Comparison of ENCODE assay signal across 8 cellular contexts in genomic region chr19:4375620-4376228, GRCh38. TPM values are rescaled to one million over a fixed set of nuclear protein-coding genes. Genes with fewer than 3 reads are reported as not detected.
DNase-seq lines count a peak whose midpoint lies in the region; ATAC-seq, FAIRE-seq and TF ChIP-seq lines count a peak whose summit lies in the region.

No MANE protein-coding gene starts in this region.

- H3K4me1 ChIP-seq in K562 (replicated peaks in 1 of 2; ENCODE audit: control insufficient read depth in 2 of 2, insufficient read depth in 2 of 2, low read length in 2 of 2) (peaks cover 68 to 86% of the 10 kb centered on the region in 2 experiments), lower lobe of right lung (peaks cover 90% of the 10 kb centered on the region), upper lobe of left lung (peaks cover 77 to 95% (median 90%) of the 10 kb centered on the region in 4 donors)

- TF ChIP-seq RAD21 in K562 (CRISPR knock-in tag; conservative IDR thresholded peaks at IDR 0.05 in 1 of 2, IDR thresholded peaks at IDR 0.05 in 1 of 2), result peak; percentile 21 to 53

- no peaks in the 10 kb centered on the region for H3K9me3 ChIP-seq in K562 (replicated peaks; ENCODE audit: control insufficient read depth, insufficient read depth, low read depth, low read length)
- H3K9me3 ChIP-seq in lower lobe of right lung, result no peaks in the 10 kb centered on the region
- no peaks in the 10 kb centered on the region for H3K9me3 ChIP-seq in upper lobe of left lung

- H3K79me2 ChIP-seq in K562 (ENCODE audit: control insufficient read depth, insufficient read depth, low read length), result peaks cover 92% of the 10 kb centered on the region

- H3K27me3 ChIP-seq in K562 (ENCODE audit: control insufficient read depth in 2 of 2, insufficient read depth in 2 of 2, low read length in 2 of 2), result no peaks in the 10 kb centered on the region
- no peaks in the 10 kb centered on the region for H3K27me3 ChIP-seq in lower lobe of right lung (ENCODE audit: low read depth)
- H3K27me3 ChIP-seq in upper lobe of left lung, result no peaks in the 10 kb centered on the region

- H3K4me2 ChIP-seq in K562 (ENCODE audit: insufficient read depth, low read length), result peak overlapping the region; percentile 85

- H3K9ac ChIP-seq in K562 (ENCODE audit: insufficient read depth in 1 of 2, low read depth in 2 of 2, low read length in 2 of 2), result peak overlapping the region; percentile 93 to 94

- DNase-seq in AG08395 (ENCODE audit: low spot score), result peak; percentile 62
- peak; percentile 65 for DNase-seq in GM13976 (ENCODE audit: low spot score)
- DNase-seq in NCI-H1694 treated with DMSO at 0.1 percent for 48 hours (lab: John Stamatoyannopoulos, UW), result peak; percentile 49
- DNase-seq in K562 (ENCODE audit: extremely low read depth in 1 of 4, low spot score in 3 of 4), result peak; percentile 70 to 95 (median 78)
- DNase-seq in lower lobe of right lung, result no peak
- DNase-seq in upper lobe of left lung, result no peak
- DNase-seq in medulla oblongata (ENCODE audit: extremely low spot score), result no peak

- H3K4me3 ChIP-seq in K562 (peak overlapping the region; percentile 14; the same call in 1 of the 2 replicates), lower lobe of right lung (no peak overlapping the region), upper lobe of left lung (no peak overlapping the region)

- H3K9me1 ChIP-seq in K562 (ENCODE audit: control insufficient read depth, insufficient read depth, low read length), result no peaks in the 10 kb centered on the region

- TSS peak; percentile 47 for BruUV-seq in K562 (replicated peaks; lab: Mats Ljungman, UMichigan)

- no peak overlapping the region for H2AFZ ChIP-seq in K562 (ENCODE audit: low read depth, low read length)

- POLR2A ChIA-PET in K562 (lab: Yijun Ruan, JAX), result interaction anchor here (0.6 to 5.2 kb wide), 19 partner anchors 8 to 147 kb away, joined by 3 to 46 read pairs (median 6); partner anchors contain the start of genes CHAF1A, HDGFL2, MPND and SH3GL1

- H3K27ac ChIP-seq in K562 (ENCODE audit: extremely low read depth, low read depth, low read length) (peak overlapping the region; percentile 99), lower lobe of right lung (peak overlapping the region; percentile 85), upper lobe of left lung (peak overlapping the region; percentile 78 to 85 (median 85))

- intact Hi-C loops in K562 (cut with micrococcal nuclease) (loop anchor here (1.0 kb wide), 1 partner anchor 25 kb away; the partner anchor contains the start of gene SH3GL1), lower lobe of right lung (cut with DNase I) (no loop called here)

- WGBS in K562 (ENCODE audit: insufficient coverage, low coverage, missing lambda C conversion rate), result 2% methylated on average over 13 of the region's 13 CpGs
- WGBS in upper lobe of left lung, 2 donors, result 41 to 62% methylated on average over 12 to 13 of the region's 13 CpGs

- in situ Hi-C loops in GM13976 (cut with MboI; ENCODE audit: low sequenced_read_pairs, unreplicated experiment), result no loop called here
- in situ Hi-C loops in K562 (cut with MboI), result no loop called here

- ATAC-seq in K562 (peak; percentile 75), lower lobe of right lung (no peak), upper lobe of left lung (ENCODE audit: low FRiP score in 2 of 2) (no peak), HG02884 (IDR thresholded peaks at IDR 0.05; ENCODE audit: unreplicated experiment) (no peak)

- H3K36me3 ChIP-seq in K562 (ENCODE audit: control insufficient read depth, insufficient read depth, low read length) (peaks cover 61% of the 10 kb centered on the region; the same call in 2 of the 3 replicates), lower lobe of right lung (peaks cover 3% of the 10 kb centered on the region), upper lobe of left lung (peaks cover 0 to 7% (median 0%) of the 10 kb centered on the region in 4 donors)

- peak; percentile 29 for TF ChIP-seq CTCF in GM13976 (IDR thresholded peaks at IDR 0.05; ENCODE audit: borderline replicate concordance, control extremely low read depth, extremely low read depth, insufficient read depth, missing control alignments)
- TF ChIP-seq CTCF in K562 (IDR thresholded peaks at IDR 0.05 in 2 of 3, conservative IDR thresholded peaks at IDR 0.05 in 1 of 3; ENCODE audit: insufficient read depth in 2 of 3, low read depth in 1 of 3, low read length in 3 of 3), result peak; percentile 87 to 94 (median 93)
- TF ChIP-seq CTCF in lower lobe of right lung (IDR thresholded peaks at IDR 0.05), result peak; percentile 19
- peak in 2 of 6 experiments; percentile 19 to 27 for TF ChIP-seq CTCF in upper lobe of left lung (IDR thresholded peaks at IDR 0.05)

- TF ChIP-seq EP300 in K562 (IDR thresholded peaks at IDR 0.05; ENCODE audit: low read length) (peak; percentile 94), upper lobe of left lung (IDR thresholded peaks at IDR 0.05) (no peak)

- CTCF ChIA-PET in K562 (lab: Yijun Ruan, JAX; ENCODE audit: low intra/inter-chr PET ratio), result interaction anchor here (0.9 to 1.4 kb wide), 3 partner anchors 23 to 261 kb away, joined by 4 to 6 read pairs (median 4); no protein-coding TSS in a partner anchor

- TF ChIP-seq POLR2A in K562 (conservative IDR thresholded peaks at IDR 0.05), result no peak
- TF ChIP-seq POLR2A in upper lobe of left lung (IDR thresholded peaks at IDR 0.05), result no peak

- peak; percentile 100 for FAIRE-seq in K562 (lab: Jason Lieb, UNC)

- peaks cover 11% of the 10 kb centered on the region for H4K20me1 ChIP-seq in K562 (replicated peaks; ENCODE audit: control insufficient read depth, insufficient read depth, low read length)

RNA-seq across cellular contexts. Expression of gene SH3GL1, which starts 24.6 kb away (rescaled TPM):
- total RNA-seq in K562 (2011; cell fraction: chromatin; rRNA removed; ENCODE audit: low replicate concordance), result 74.6 and 119 TPM in 2 replicates
- total RNA-seq in K562 (2011; cell fraction: nucleolus; rRNA removed), result 59.7 and 60.0 TPM in 2 replicates
- 58.7 and 78.3 TPM in 2 replicates for total RNA-seq in K562 (2011; cell fraction: nucleoplasm; rRNA removed)
- total RNA-seq in K562 (2014; rRNA removed) (48.0 and 60.1 TPM in 2 replicates), K562 (2014; rRNA removed; fragmentation: Illumina TruSeq; extraction: Trizol) (6.1 and 9.4 TPM in 2 replicates), K562 (2015; rRNA removed; fragmentation: Illumina TruSeq; extraction: Trizol) (28.6 and 29.1 TPM in 2 replicates), K562 (2021) (72.0 and 75.3 TPM in 2 replicates), lower lobe of right lung (44.3 TPM), upper lobe of left lung (10 to 100 TPM; 27.4 to 60.1 (median 53.8) TPM)
- polyA plus RNA-seq in K562 (2011; rRNA removed) (25.7 and 44.0 TPM in 2 replicates), K562 (2014; fragmentation: Illumina TruSeq; extraction: Trizol) (25.5 and 57.0 TPM in 2 replicates), K562 (2014; fragmentation: Nextera tagmentation; extraction: Ambion mirVana) (1 to 10 TPM; 1.7 to 2.1 TPM), K562 (2014; rRNA removed) (58.5 and 64.7 TPM in 2 replicates)
- polyA plus RNA-seq in K562 (2011; cell fraction: cytosol; rRNA removed), result 41.8 and 96.4 TPM in 2 replicates
- 68.2 and 94.2 TPM in 2 replicates for polyA plus RNA-seq in K562 (2011; cell fraction: nucleus; rRNA removed)
- 51.2 and 58.7 TPM in 2 replicates for polyA plus RNA-seq in K562 (2012)
- 8.2 and 13.7 TPM in 2 replicates for polyA minus RNA-seq in K562 (2011; rRNA and poly(A)+ RNA removed)
- polyA minus RNA-seq in K562 (2011; cell fraction: cytosol; rRNA and poly(A)+ RNA removed), result 31.3 and 36.5 TPM in 2 replicates
- polyA minus RNA-seq in K562 (2011; cell fraction: nucleus; rRNA and poly(A)+ RNA removed), result 17.4 and 22.5 TPM in 2 replicates

RNA-seq across cellular contexts. Expression of gene CHAF1A, which starts 26.7 kb away (rescaled TPM):
- total RNA-seq in K562 (2011; cell fraction: chromatin; rRNA removed; ENCODE audit: low replicate concordance), result 122 and 169 TPM in 2 replicates
- total RNA-seq in K562 (2011; cell fraction: nucleolus; rRNA removed), result 101 and 121 TPM in 2 replicates
- 83.4 and 88.4 TPM in 2 replicates for total RNA-seq in K562 (2011; cell fraction: nucleoplasm; rRNA removed)
- total RNA-seq in K562 (2014; rRNA removed) (61.1 and 78.3 TPM in 2 replicates), K562 (2014; rRNA removed; fragmentation: Illumina TruSeq; extraction: Trizol) (32.5 and 42.6 TPM in 2 replicates), K562 (2015; rRNA removed; fragmentation: Illumina TruSeq; extraction: Trizol) (51.4 and 51.8 TPM in 2 replicates), K562 (2021) (78.6 and 86.9 TPM in 2 replicates), lower lobe of right lung (7.2 TPM), upper lobe of left lung (10 to 100 TPM in 3 of 6 donors, 1 to 10 TPM in 3; 3.3 to 16.8 (median 10.1) TPM)
- polyA plus RNA-seq in K562 (2011; rRNA removed) (32.0 and 35.3 TPM in 2 replicates), K562 (2014; fragmentation: Illumina TruSeq; extraction: Trizol) (45.2 and 59.3 TPM in 2 replicates), K562 (2014; fragmentation: Nextera tagmentation; extraction: Ambion mirVana) (1 to 10 TPM; 1.6 to 2.1 TPM), K562 (2014; rRNA removed) (65.4 and 73.4 TPM in 2 replicates)
- 33.8 and 95.9 TPM in 2 replicates for polyA plus RNA-seq in K562 (2011; cell fraction: cytosol; rRNA removed)
- polyA plus RNA-seq in K562 (2011; cell fraction: nucleus; rRNA removed), result 46.7 and 100 TPM in 2 replicates
- 65.6 and 65.8 TPM in 2 replicates for polyA plus RNA-seq in K562 (2012)
- 33.8 and 38.5 TPM in 2 replicates for polyA minus RNA-seq in K562 (2011; rRNA and poly(A)+ RNA removed)
- 43.1 and 61.4 TPM in 2 replicates for polyA minus RNA-seq in K562 (2011; cell fraction: cytosol; rRNA and poly(A)+ RNA removed)
- polyA minus RNA-seq in K562 (2011; cell fraction: nucleus; rRNA and poly(A)+ RNA removed), result 35.1 and 42.1 TPM in 2 replicates

RNA-seq across cellular contexts. Expression of gene MPND, which starts 32.4 kb away (rescaled TPM):
- total RNA-seq in K562 (2011; cell fraction: chromatin; rRNA removed; ENCODE audit: low replicate concordance), result 6.5 and 16.7 TPM in 2 replicates
- 12.6 and 12.8 TPM in 2 replicates for total RNA-seq in K562 (2011; cell fraction: nucleolus; rRNA removed)
- total RNA-seq in K562 (2011; cell fraction: nucleoplasm; rRNA removed), result 6.2 and 6.5 TPM in 2 replicates
- total RNA-seq in K562 (2014; rRNA removed) (3.6 and 5.7 TPM in 2 replicates), K562 (2014; rRNA removed; fragmentation: Illumina TruSeq; extraction: Trizol) (1.5 and 1.9 TPM in 2 replicates), K562 (2015; rRNA removed; fragmentation: Illumina TruSeq; extraction: Trizol) (7.8 and 8.0 TPM in 2 replicates), K562 (2021) (14.0 and 16.2 TPM in 2 replicates), lower lobe of right lung (41.2 TPM), upper lobe of left lung (10 to 100 TPM in 4 of 6 donors, 1 to 10 TPM in 2; 7.7 to 37.1 (median 15.6) TPM)
- polyA plus RNA-seq in K562 (2011; rRNA removed) (3.9 and 4.3 TPM in 2 replicates), K562 (2014; fragmentation: Illumina TruSeq; extraction: Trizol) (5.5 and 7.6 TPM in 2 replicates), K562 (2014; fragmentation: Nextera tagmentation; extraction: Ambion mirVana) (1 to 10 TPM in 1 of 2 experiments, under 1 TPM in 1; 0.25 to 1.3 TPM), K562 (2014; rRNA removed) (5.7 and 9.4 TPM in 2 replicates)
- polyA plus RNA-seq in K562 (2011; cell fraction: cytosol; rRNA removed), result 4.7 and 8.9 TPM in 2 replicates
- 4.8 and 7.2 TPM in 2 replicates for polyA plus RNA-seq in K562 (2011; cell fraction: nucleus; rRNA removed)
- polyA plus RNA-seq in K562 (2012), result 13.5 and 16.5 TPM in 2 replicates
- 1.3 and 1.9 TPM in 2 replicates for polyA minus RNA-seq in K562 (2011; rRNA and poly(A)+ RNA removed)
- polyA minus RNA-seq in K562 (2011; cell fraction: cytosol; rRNA and poly(A)+ RNA removed), result 8.7 and 9.4 TPM in 2 replicates
- 3.2 and 4.0 TPM in 2 replicates for polyA minus RNA-seq in K562 (2011; cell fraction: nucleus; rRNA and poly(A)+ RNA removed)

RNA-seq across cellular contexts. Expression of gene STAP2, which starts 37.1 kb away (rescaled TPM):
- 2.7 and 6.6 TPM in 2 replicates for total RNA-seq in K562 (2011; cell fraction: chromatin; rRNA removed; ENCODE audit: low replicate concordance)
- total RNA-seq in K562 (2011; cell fraction: nucleolus; rRNA removed), result 8.7 and 10.8 TPM in 2 replicates
- total RNA-seq in K562 (2011; cell fraction: nucleoplasm; rRNA removed), result 4.0 and 6.0 TPM in 2 replicates
- total RNA-seq in K562 (2014; rRNA removed) (4.3 and 7.8 TPM in 2 replicates), K562 (2014; rRNA removed; fragmentation: Illumina TruSeq; extraction: Trizol) (2.3 and 3.9 TPM in 2 replicates), K562 (2015; rRNA removed; fragmentation: Illumina TruSeq; extraction: Trizol) (3.5 and 4.5 TPM in 2 replicates), K562 (2021) (5.7 and 8.2 TPM in 2 replicates), lower lobe of right lung (11.8 TPM), upper lobe of left lung (10 to 100 TPM; 11.2 to 39.8 (median 14.7) TPM)
- polyA plus RNA-seq in K562 (2011; rRNA removed) (4.3 and 4.7 TPM in 2 replicates), K562 (2014; fragmentation: Illumina TruSeq; extraction: Trizol) (5.3 and 5.4 TPM in 2 replicates), K562 (2014; fragmentation: Nextera tagmentation; extraction: Ambion mirVana) (1 to 10 TPM; 1.2 to 3.6 TPM), K562 (2014; rRNA removed) (5.8 and 9.8 TPM in 2 replicates)
- 5.4 and 13.5 TPM in 2 replicates for polyA plus RNA-seq in K562 (2011; cell fraction: cytosol; rRNA removed)
- polyA plus RNA-seq in K562 (2011; cell fraction: nucleus; rRNA removed), result 5.6 and 10.5 TPM in 2 replicates
- 1.4 and 4.8 TPM in 2 replicates for polyA plus RNA-seq in K562 (2012)
- 1.2 and 3.1 TPM in 2 replicates for polyA minus RNA-seq in K562 (2011; rRNA and poly(A)+ RNA removed)
- polyA minus RNA-seq in K562 (2011; cell fraction: cytosol; rRNA and poly(A)+ RNA removed), result 2.0 and 2.6 TPM in 2 replicates
- polyA minus RNA-seq in K562 (2011; cell fraction: nucleus; rRNA and poly(A)+ RNA removed), result 1.1 and 3.2 TPM in 2 replicates

Comparison
In these comparisons a context has a peak if more than half of its experiments do, and no peak if none do; other contexts are left out.
1. DNase-seq: peak in AG08395 (single experiment), GM13976 (single experiment), NCI-H1694 treated with DMSO at 0.1 percent for 48 hours (single experiment) and K562 (4 of 4); none in lower lobe of right lung (single experiment), upper lobe of left lung (0 of 2) and medulla oblongata (single experiment).
2. Peak in every context shown above with its lines, with median percentiles within 50 percentile points of each other: H3K27ac ChIP-seq.